Comparison of ENCODE assay signal across 22 cellular contexts in the genomic region with DNA sequence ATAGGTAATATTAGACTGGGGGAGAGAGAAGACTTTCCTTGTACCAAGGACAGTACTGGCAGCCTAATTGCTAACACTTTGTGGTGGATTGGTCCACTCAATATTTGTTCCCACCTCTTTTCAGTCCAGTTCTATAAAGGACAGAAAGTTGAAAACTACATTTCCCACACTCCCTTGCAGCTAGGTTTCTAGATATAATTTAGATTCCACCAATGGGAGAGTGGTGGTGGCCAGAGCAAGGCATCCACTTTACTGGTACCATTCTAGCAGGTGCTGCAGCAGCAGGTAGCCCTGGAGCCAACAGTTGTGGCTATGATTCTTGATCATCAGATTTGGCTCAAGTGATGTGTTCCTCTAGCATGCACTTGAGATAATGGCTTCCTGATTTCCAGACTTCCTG. TPM values are rescaled to one million over a fixed set of nuclear protein-coding genes. Genes with fewer than 3 reads are reported as not detected.
A peak's percentile ranks its signal among the peaks of the same experiment; 100 is the strongest.
DNase-seq lines count a peak whose midpoint lies in the region; ATAC-seq lines count a peak whose summit lies in the region.
"Had no signal": no experiment of that assay in that cellular context is flagged by ENCODE, and none has a peak within 500 bp of the region (broad histone marks: within the 10 kb centered on the region; RNA-seq: fewer than 3 reads in every experiment).

No MANE protein-coding gene starts in this region.

- CTCF ChIA-PET in CD8-positive, alpha-beta memory T cell (lab: Charles Lee): interaction anchor here (1.5 kb wide), 1 partner anchor 14 kb away, joined by 3 read pairs; no protein-coding TSS in a partner anchor

- H3K4me1 Mint-ChIP-seq in activated CD4-positive, alpha-beta T cell treated with anti-CD3 and anti-CD28 coated beads, Interleukin-2, amount 10 ng/mL, durations not matched to agents 24 days and 14 days: peaks cover 47% of the 10 kb centered on the region
- peaks cover 85 to 99% (median 98%) of the 10 kb centered on the region in 3 donors for H3K4me1 Mint-ChIP-seq in CD8-positive, alpha-beta memory T cell

- no peak for ATAC-seq in GM21528 (IDR thresholded peaks at IDR 0.05; ENCODE audit: low FRiP score, unreplicated experiment)
- ATAC-seq: gastrocnemius medialis; stimulated activated naive CD8-positive, alpha-beta T cell treated with anti-CD3 and anti-CD28 coated beads, Interleukin-15, Interleukin-2, amounts not matched to agents 100 U/mL and 50 U/mL, for 24 hours had no signal

- H3K36me3 ChIP-seq in CD8-positive, alpha-beta memory T cell (ENCODE audit: insufficient read depth, low read length): peaks cover 34% of the 10 kb centered on the region
- peaks cover 75% of the 10 kb centered on the region for H3K36me3 ChIP-seq in SJCRH30

- H3K27ac Mint-ChIP-seq in activated CD4-positive, alpha-beta T cell treated with anti-CD3 and anti-CD28 coated beads, Interleukin-2, amount 10 ng/mL, durations not matched to agents 24 days and 14 days: peak overlapping the region; percentile 2
- peak overlapping the region in 7 of 8 donors; percentile 7 to 86 (median 41) for H3K27ac Mint-ChIP-seq in CD8-positive, alpha-beta memory T cell
- H3K27ac Mint-ChIP-seq: HFFc6 had no signal

- H3K9me3 Mint-ChIP-seq in activated CD4-positive, alpha-beta T cell treated with anti-CD3 and anti-CD28 coated beads, Interleukin-2, amount 10 ng/mL, durations not matched to agents 24 days and 14 days: peaks cover 28% of the 10 kb centered on the region
- H3K9me3 Mint-ChIP-seq in CD8-positive, alpha-beta memory T cell: peaks cover 0 to 19% (median 16%) of the 10 kb centered on the region in 5 donors

- DNase-seq in activated CD4-positive, alpha-beta T cell treated with anti-CD3 and anti-CD28 coated beads, Interleukin-2, amount 10 ng/mL, durations not matched to agents 24 days and 14 days: no peak
- DNase-seq in activated CD4-positive, alpha-beta T cell treated with anti-CD3 and anti-CD28 coated beads for 4 hours: no peak
- DNase-seq in CD8-positive, alpha-beta memory T cell: no peak
- peak; percentile 34 for DNase-seq in NCI-H2029 treated with DMSO at 0.1 percent for 48 hours (lab: John Stamatoyannopoulos, UW)
- DNase-seq in dermis blood vessel endothelial cell: peak; percentile 26
- no peak for DNase-seq in medulla oblongata (ENCODE audit: extremely low spot score)
- DNase-seq in SJCRH30: no peak
- DNase-seq: activated CD8-positive, alpha-beta memory T cell treated with anti-CD3 and anti-CD28 coated beads for 24 hours; activated naive CD4-positive, alpha-beta T cell treated with anti-CD3 and anti-CD28 coated beads, Interleukin-2, amount 50 U/mL, for 16 hours; activated T-cell treated with anti-CD3 and anti-CD28 coated beads, Interleukin-2, amount 50 U/mL, for 4 hours; DMS153; gastrocnemius medialis; HFFc6; hippocampal formation; KG1; NCI-H1930; NCI-H446 treated with DMSO at 0.1 percent for 48 hours; stimulated activated CD4-positive, alpha-beta T cell treated with anti-CD3 and anti-CD28 coated beads, Interleukin-2, amount 100 ng/mL, for 48 hours; stimulated activated naive CD8-positive, alpha-beta T cell treated with anti-CD3 and anti-CD28 coated beads, Interleukin-15, Interleukin-2, amounts not matched to agents 100 U/mL and 50 U/mL, for 24 hours had no signal

- peaks cover 82% of the 10 kb centered on the region for H3K36me3 Mint-ChIP-seq in activated CD4-positive, alpha-beta T cell treated with anti-CD3 and anti-CD28 coated beads, Interleukin-2, amount 10 ng/mL, durations not matched to agents 24 days and 14 days (ENCODE audit: low read depth)
- peaks cover 25 to 84% (median 36%) of the 10 kb centered on the region in 3 donors for H3K36me3 Mint-ChIP-seq in CD8-positive, alpha-beta memory T cell

- no peaks in the 10 kb centered on the region for H3K9me3 ChIP-seq in CD8-positive, alpha-beta memory T cell (ENCODE audit: low read length)
- peaks cover 21% of the 10 kb centered on the region for H3K9me3 ChIP-seq in SJCRH30 (replicated peaks)
- H3K9me3 ChIP-seq: esophagus muscularis mucosa, gastrocnemius medialis had no signal

- POLR2A ChIA-PET in CD8-positive, alpha-beta memory T cell (lab: Charles Lee): no interaction called here

- intact Hi-C loops in activated CD4-positive, alpha-beta T cell treated with anti-CD3 and anti-CD28 coated beads, Interleukin-2, amount 10 ng/mL, durations not matched to agents 24 days and 14 days (cut with micrococcal nuclease): loop anchor here (2.0 kb wide), 1 partner anchor 15 kb away; no protein-coding TSS in a partner anchor

- H3K4me3 Mint-ChIP-seq in activated CD4-positive, alpha-beta T cell treated with anti-CD3 and anti-CD28 coated beads, Interleukin-2, amount 10 ng/mL, durations not matched to agents 24 days and 14 days: no peak overlapping the region
- peak overlapping the region in 4 of 7 donors; percentile 5 to 15 (median 8) for H3K4me3 Mint-ChIP-seq in CD8-positive, alpha-beta memory T cell
- H3K4me3 Mint-ChIP-seq: activated T-cell treated with anti-CD3 and anti-CD28 coated beads, Interleukin-2, amount 50 U/mL, for 4 hours; HFFc6 had no signal

- no peaks in the 10 kb centered on the region for H3K27me3 Mint-ChIP-seq in activated CD4-positive, alpha-beta T cell treated with anti-CD3 and anti-CD28 coated beads, Interleukin-2, amount 10 ng/mL, durations not matched to agents 24 days and 14 days
- no peaks in the 10 kb centered on the region for H3K27me3 Mint-ChIP-seq in CD8-positive, alpha-beta memory T cell

- no peak overlapping the region for H3K4me3 ChIP-seq in CD8-positive, alpha-beta memory T cell (ENCODE audit: low read length)
- no peak overlapping the region for H3K4me3 ChIP-seq in SJCRH30
- H3K4me3 ChIP-seq: esophagus muscularis mucosa, gastrocnemius medialis, smooth muscle cell had no signal

- H3K27ac ChIP-seq in CD8-positive, alpha-beta memory T cell (ENCODE audit: low read depth, low read length): no peak overlapping the region
- H3K27ac ChIP-seq in SJCRH30: no peak overlapping the region
- H3K27ac ChIP-seq: esophagus muscularis mucosa, gastrocnemius medialis had no signal

- H3K4me1 ChIP-seq in CD8-positive, alpha-beta memory T cell (ENCODE audit: insufficient read depth, low read length): peaks cover 50% of the 10 kb centered on the region
- no peaks in the 10 kb centered on the region for H3K4me1 ChIP-seq in SJCRH30

- no peaks in the 10 kb centered on the region for H3K27me3 ChIP-seq in CD8-positive, alpha-beta memory T cell (ENCODE audit: insufficient read depth, low read length, poor library complexity, severe bottlenecking)
- H3K27me3 ChIP-seq in SJCRH30: no peaks in the 10 kb centered on the region
- H3K27me3 ChIP-seq: esophagus muscularis mucosa, gastrocnemius medialis had no signal

RNA-seq across cellular contexts. Expression of gene SLC38A1, which starts 24.6 kb away (rescaled TPM):
- 180 and 181 TPM in 2 replicates for total RNA-seq in activated CD4-positive, alpha-beta T cell treated with anti-CD3 and anti-CD28 coated beads, Interleukin-2, amount 10 ng/mL, durations not matched to agents 24 days and 14 days
- 100 to 1,000 TPM; 233 to 242 TPM for total RNA-seq in CD8-positive, alpha-beta memory T cell
- polyA plus RNA-seq in CD8-positive, alpha-beta memory T cell: 252 TPM
- total RNA-seq in dermis blood vessel endothelial cell: 136 and 191 TPM in 2 replicates
- total RNA-seq in SJCRH30 (2014; rRNA removed; shearing (Covaris generic)): 167 and 195 TPM in 2 replicates

Comparison
In these comparisons a context has a peak if more than half of its experiments do, and no peak if none do; other contexts are left out.
1. DNase-seq: peak in NCI-H2029 treated with DMSO at 0.1 percent for 48 hours (single experiment) and dermis blood vessel endothelial cell (single experiment); none in activated CD4-positive, alpha-beta T cell treated with anti-CD3 and anti-CD28 coated beads, Interleukin-2, amount 10 ng/mL, durations not matched to agents 24 days and 14 days (single experiment), activated CD4-positive, alpha-beta T cell treated with anti-CD3 and anti-CD28 coated beads for 4 hours (0 of 2), CD8-positive, alpha-beta memory T cell (0 of 5), medulla oblongata (single experiment) and SJCRH30 (0 of 2).